In genomic region chr15:28915041-28915810, GRCh38 we compare ENCODE assay signal across 26 cellular contexts. TPM values are rescaled to one million over a fixed set of nuclear protein-coding genes. Genes with fewer than 3 reads are reported as not detected.
DNase-seq lines count a peak whose midpoint lies in the region; ATAC-seq and TF ChIP-seq lines count a peak whose summit lies in the region.
"Had no signal": no experiment of that assay in that cellular context is flagged by ENCODE, and none has a peak within 500 bp of the region (broad histone marks: within the 10 kb centered on the region; RNA-seq: fewer than 3 reads in every experiment).

No MANE protein-coding gene starts in this region.

- H3K9me3 Mint-ChIP-seq in activated T-helper 17 cell treated with anti-CD3 and anti-CD28 coated beads, Interleukin-2, amount 50 U/mL, for 72 hours = no peaks in the 10 kb centered on the region
- H3K9me3 Mint-ChIP-seq: neural progenitor cell; stimulated activated naive B cell treated with anti-CD40 and anti-IgM and Interleukin-4, amounts not matched to agents 10 μg/mL and 1 μg/mL and 100 μg/mL, for 72 hours had no signal

- no peak overlapping the region for H3K27ac ChIP-seq in HEK293 (ENCODE audit: extremely low read depth, low read depth, low read length)
- H3K27ac ChIP-seq: KMS-11, neural progenitor cell, suprapubic skin had no signal

- H3K4me3 ChIP-seq in HEK293 (ENCODE audit: low read depth, low read length) = no peak overlapping the region
- H3K4me3 ChIP-seq: GM12878, lung, MG63, neural progenitor cell, suprapubic skin had no signal

- no peak overlapping the region for H3K27ac Mint-ChIP-seq in activated T-helper 17 cell treated with anti-CD3 and anti-CD28 coated beads, Interleukin-2, amount 50 U/mL, for 72 hours
- H3K27ac Mint-ChIP-seq: neural progenitor cell; stimulated activated naive B cell treated with anti-CD40 and anti-IgM and Interleukin-4, amounts not matched to agents 10 μg/mL and 1 μg/mL and 100 μg/mL, for 72 hours; T-helper 17 cell had no signal

- TF ChIP-seq CTCF in HEK293 (tag by site-specific recombination; IDR thresholded peaks at IDR 0.05) (no peak), omental fat pad (IDR thresholded peaks at IDR 0.05) (no peak)

- CTCF ChIA-PET in HEK293 (lab: Yijun Ruan, JAX) = no interaction called here

- no peak for DNase-seq in left lobe of liver (ENCODE audit: low spot score)
- DNase-seq in posterior vena cava (ENCODE audit: low spot score) = peak; percentile 3
- no peak for DNase-seq in stimulated activated CD4-positive, alpha-beta T cell treated with anti-CD3 and anti-CD28 coated beads, Interleukin-4, amount 100 ng/mL, for 1 hour
- no peak for DNase-seq in omental fat pad (ENCODE audit: low spot score)
- no peak for DNase-seq in activated gamma-delta T cell treated with Interleukin-2 at 50 U/mL for 16 hours
- no peak for DNase-seq in DMS153 (lab: John Stamatoyannopoulos, UW)
- DNase-seq: activated CD4-positive, alpha-beta T cell treated with anti-CD3 and anti-CD28 coated beads, Interleukin-2, amount 50 U/mL, for 1 hour; activated CD4-positive, CD25-positive, alpha-beta regulatory T cell; central memory CD4-positive, alpha-beta T cell; cortex of kidney; effector memory CD4-positive, alpha-beta T cell; glutamatergic neuron; MG63; NCI-H2081; NCI-H526; PC-3; stimulated activated CD4-positive, alpha-beta T cell treated with anti-CD3 and anti-CD28 coated beads, Interleukin-4, amount 100 ng/mL, for 4 hours; stimulated activated naive B cell treated with anti-CD40 and anti-IgM and Interleukin-4, amounts not matched to agents 10 μg/mL and 1 μg/mL and 100 μg/mL, for 72 hours; T-helper 17 cell had no signal

- H3K4me1 Mint-ChIP-seq in activated T-helper 17 cell treated with anti-CD3 and anti-CD28 coated beads, Interleukin-2, amount 50 U/mL, for 72 hours = peaks cover 6% of the 10 kb centered on the region
- H3K4me1 Mint-ChIP-seq: stimulated activated naive B cell treated with anti-CD40 and anti-IgM and Interleukin-4, amounts not matched to agents 10 μg/mL and 1 μg/mL and 100 μg/mL, for 72 hours had no signal

- no peaks in the 10 kb centered on the region for H3K36me3 Mint-ChIP-seq in activated T-helper 17 cell treated with anti-CD3 and anti-CD28 coated beads, Interleukin-2, amount 50 U/mL, for 72 hours (ENCODE audit: low read depth)
- H3K36me3 Mint-ChIP-seq: neural progenitor cell; stimulated activated naive B cell treated with anti-CD40 and anti-IgM and Interleukin-4, amounts not matched to agents 10 μg/mL and 1 μg/mL and 100 μg/mL, for 72 hours had no signal

- intact Hi-C loops in posterior vena cava (cut with DNase I) = no loop called here

- no peak overlapping the region for H3K4me3 Mint-ChIP-seq in activated T-helper 17 cell treated with anti-CD3 and anti-CD28 coated beads, Interleukin-2, amount 50 U/mL, for 72 hours
- H3K4me3 Mint-ChIP-seq: neural progenitor cell; stimulated activated naive B cell treated with anti-CD40 and anti-IgM and Interleukin-4, amounts not matched to agents 10 μg/mL and 1 μg/mL and 100 μg/mL, for 72 hours; T-helper 17 cell had no signal

- peak; percentile 22 for ATAC-seq in activated T-helper 17 cell treated with anti-CD3 and anti-CD28 coated beads, Interleukin-2, amount 50 U/mL, for 72 hours (replicated peaks)
- ATAC-seq in left lobe of liver (peak; percentile 31), omental fat pad (ENCODE audit: low FRiP score) (no peak)
- ATAC-seq: GM12878; PC-3; stimulated activated naive B cell treated with anti-CD40 and anti-IgM and Interleukin-4, amounts not matched to agents 10 μg/mL and 1 μg/mL and 100 μg/mL, for 72 hours; T-helper 17 cell had no signal

- no peaks in the 10 kb centered on the region for H3K27me3 Mint-ChIP-seq in activated T-helper 17 cell treated with anti-CD3 and anti-CD28 coated beads, Interleukin-2, amount 50 U/mL, for 72 hours

- H3K36me3 ChIP-seq in HEK293 (ENCODE audit: control insufficient read depth in 2 of 2, insufficient read depth in 1 of 2, low read length in 2 of 2) = peaks cover 0 to 7% of the 10 kb centered on the region in 2 experiments; a peak in 2 of 3 replicates
- H3K36me3 ChIP-seq: MG63, neural progenitor cell, suprapubic skin had no signal

- no peaks in the 10 kb centered on the region for H3K9me3 ChIP-seq in HEK293 (ENCODE audit: control insufficient read depth, insufficient read depth, low read depth, low read length)
- H3K9me3 ChIP-seq: MG63, suprapubic skin had no signal

- H3K4me1 ChIP-seq in HEK293 (ENCODE audit: control insufficient read depth, insufficient read depth, low read length) = peaks cover 3% of the 10 kb centered on the region
- H3K4me1 ChIP-seq: suprapubic skin had no signal

- POLR2A ChIA-PET in HEK293 (lab: Yijun Ruan, JAX) = no interaction called here

TF ChIP-seq in HEK293, 187 proteins besides CTCF, POLR2A, EP300 and RAD21:
- no peak for TF ChIP-seq ZNF473 (tag by site-specific recombination; IDR thresholded peaks at IDR 0.05)
- TF ChIP-seq, protein P1, sequence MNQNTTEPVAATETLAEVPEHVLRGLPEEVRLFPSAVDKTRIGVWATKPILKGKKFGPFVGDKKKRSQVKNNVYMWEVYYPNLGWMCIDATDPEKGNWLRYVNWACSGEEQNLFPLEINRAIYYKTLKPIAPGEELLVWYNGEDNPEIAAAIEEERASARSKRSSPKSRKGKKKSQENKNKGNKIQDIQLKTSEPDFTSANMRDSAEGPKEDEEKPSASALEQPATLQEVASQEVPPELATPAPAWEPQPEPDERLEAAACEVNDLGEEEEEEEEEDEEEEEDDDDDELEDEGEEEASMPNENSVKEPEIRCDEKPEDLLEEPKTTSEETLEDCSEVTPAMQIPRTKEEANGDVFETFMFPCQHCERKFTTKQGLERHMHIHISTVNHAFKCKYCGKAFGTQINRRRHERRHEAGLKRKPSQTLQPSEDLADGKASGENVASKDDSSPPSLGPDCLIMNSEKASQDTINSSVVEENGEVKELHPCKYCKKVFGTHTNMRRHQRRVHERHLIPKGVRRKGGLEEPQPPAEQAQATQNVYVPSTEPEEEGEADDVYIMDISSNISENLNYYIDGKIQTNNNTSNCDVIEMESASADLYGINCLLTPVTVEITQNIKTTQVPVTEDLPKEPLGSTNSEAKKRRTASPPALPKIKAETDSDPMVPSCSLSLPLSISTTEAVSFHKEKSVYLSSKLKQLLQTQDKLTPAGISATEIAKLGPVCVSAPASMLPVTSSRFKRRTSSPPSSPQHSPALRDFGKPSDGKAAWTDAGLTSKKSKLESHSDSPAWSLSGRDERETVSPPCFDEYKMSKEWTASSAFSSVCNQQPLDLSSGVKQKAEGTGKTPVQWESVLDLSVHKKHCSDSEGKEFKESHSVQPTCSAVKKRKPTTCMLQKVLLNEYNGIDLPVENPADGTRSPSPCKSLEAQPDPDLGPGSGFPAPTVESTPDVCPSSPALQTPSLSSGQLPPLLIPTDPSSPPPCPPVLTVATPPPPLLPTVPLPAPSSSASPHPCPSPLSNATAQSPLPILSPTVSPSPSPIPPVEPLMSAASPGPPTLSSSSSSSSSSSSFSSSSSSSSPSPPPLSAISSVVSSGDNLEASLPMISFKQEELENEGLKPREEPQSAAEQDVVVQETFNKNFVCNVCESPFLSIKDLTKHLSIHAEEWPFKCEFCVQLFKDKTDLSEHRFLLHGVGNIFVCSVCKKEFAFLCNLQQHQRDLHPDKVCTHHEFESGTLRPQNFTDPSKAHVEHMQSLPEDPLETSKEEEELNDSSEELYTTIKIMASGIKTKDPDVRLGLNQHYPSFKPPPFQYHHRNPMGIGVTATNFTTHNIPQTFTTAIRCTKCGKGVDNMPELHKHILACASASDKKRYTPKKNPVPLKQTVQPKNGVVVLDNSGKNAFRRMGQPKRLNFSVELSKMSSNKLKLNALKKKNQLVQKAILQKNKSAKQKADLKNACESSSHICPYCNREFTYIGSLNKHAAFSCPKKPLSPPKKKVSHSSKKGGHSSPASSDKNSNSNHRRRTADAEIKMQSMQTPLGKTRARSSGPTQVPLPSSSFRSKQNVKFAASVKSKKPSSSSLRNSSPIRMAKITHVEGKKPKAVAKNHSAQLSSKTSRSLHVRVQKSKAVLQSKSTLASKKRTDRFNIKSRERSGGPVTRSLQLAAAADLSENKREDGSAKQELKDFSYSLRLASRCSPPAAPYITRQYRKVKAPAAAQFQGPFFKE (tag by site-specific recombination; IDR thresholded peaks at IDR 0.05; ENCODE audit: borderline replicate concordance) = no peak
- TF ChIP-seq ZNF560 (tag by site-specific recombination; IDR thresholded peaks at IDR 0.05; ENCODE audit: borderline replicate concordance) = no peak
- TF ChIP-seq ZNF221 (tag by site-specific recombination; IDR thresholded peaks at IDR 0.05; ENCODE audit: borderline replicate concordance) = no peak
- TF ChIP-seq ZNF354C (tag by site-specific recombination; IDR thresholded peaks at IDR 0.05; ENCODE audit: borderline replicate concordance, low read depth) = no peak
- no peak for TF ChIP-seq ZNF341 (tag by site-specific recombination; IDR thresholded peaks at IDR 0.05; ENCODE audit: low read depth)
- 0 out of 2 replicates have a peak, but pooled peaks have one; percentile 9 for TF ChIP-seq ZNF133 (tag by site-specific recombination; IDR thresholded peaks at IDR 0.05)
- TF ChIP-seq ZNF132 (tag by site-specific recombination; IDR thresholded peaks at IDR 0.05; ENCODE audit: borderline replicate concordance) = no peak
- TF ChIP-seq SALL2 (tag by site-specific recombination; IDR thresholded peaks at IDR 0.05; ENCODE audit: borderline replicate concordance) = no peak
- no peak for TF ChIP-seq ZNF529 (tag by site-specific recombination; IDR thresholded peaks at IDR 0.05; ENCODE audit: insufficient replicate concordance)
- peak; percentile 94 for TF ChIP-seq ZNF211 (tag by site-specific recombination; IDR thresholded peaks at IDR 0.05; ENCODE audit: low read depth)
- 0 out of 2 replicates have a peak, but pooled peaks have one; percentile 6 for TF ChIP-seq ZNF514 (tag by site-specific recombination; IDR thresholded peaks at IDR 0.05)
- peak; percentile 91 for TF ChIP-seq ZNF18 (tag by site-specific recombination; IDR thresholded peaks at IDR 0.05)

RNA-seq across cellular contexts. Expression of gene APBA2, which starts 29.5 kb away (rescaled TPM):
- total RNA-seq in activated T-helper 17 cell treated with anti-CD3 and anti-CD28 coated beads, Interleukin-2, amount 50 U/mL, for 72 hours = 1 to 10 TPM; 2.3 to 3.8 TPM
- total RNA-seq in left lobe of liver (0.28 TPM), posterior vena cava (1 to 10 TPM; 2.7 to 4.0 TPM), omental fat pad (1 to 10 TPM in 3 of 4 donors, under 1 TPM in 1; 0.93 to 4.3 (median 2.6) TPM)
